ENCODE assay signal across 23 cellular contexts in the genomic region with DNA sequence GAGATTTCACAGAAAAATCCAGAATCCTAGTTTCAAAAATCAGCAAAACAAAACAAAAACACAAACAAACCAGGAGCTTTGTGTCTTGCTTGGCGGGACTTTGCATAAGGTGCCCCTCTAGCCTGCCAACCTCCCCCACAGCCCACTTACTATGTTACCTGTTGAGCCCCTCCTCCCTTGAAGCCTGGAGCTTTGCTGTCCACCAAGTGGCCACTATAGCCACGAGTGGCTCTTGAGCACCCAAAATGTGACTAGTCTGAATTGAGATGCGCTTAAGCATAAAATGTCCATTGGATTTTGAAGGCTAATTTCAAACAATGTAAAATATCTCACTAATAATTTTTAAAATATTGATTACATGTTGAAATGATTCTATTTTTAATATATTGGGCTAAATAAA. TPM values are rescaled to one million over a fixed set of nuclear protein-coding genes. Genes with fewer than 3 reads are reported as not detected.
"Had no signal": no experiment of that assay in that cellular context is flagged by ENCODE, and none has a peak within 500 bp of the region (broad histone marks: within the 10 kb centered on the region; RNA-seq: fewer than 3 reads in every experiment).

No MANE protein-coding gene starts in this region.

- H3K4me3 ChIP-seq: MG63 had no signal

- H3K27me3 ChIP-seq: MG63 had no signal

- H3K4me3 Mint-ChIP-seq: T-cell had no signal

- H3K36me3 Mint-ChIP-seq: T-cell had no signal

- H3K36me3 ChIP-seq: MG63 had no signal

- H3K27me3 Mint-ChIP-seq: T-cell had no signal

- ATAC-seq: HepG2, T-cell had no signal

- DNase-seq: IMR-90, Karpas-422, KG1, MG63, NCI-H1092 treated with DMSO at 0.1 percent for 48 hours, NCI-H1436, NCI-H187, NCI-H2029, NCI-H2081 treated with DMSO at 0.1 percent for 48 hours, NCI-H2171, NCI-H226, NCI-H446, NCI-H510A, NCI-H524 treated with DMSO at 0.1 percent for 48 hours, NCI-H69, NCI-H82, RPMI8226, SHP77, SK-N-SH, SW 1271, T-cell had no signal

- H3K9me3 Mint-ChIP-seq: T-cell had no signal

- H3K9me3 ChIP-seq: MG63, SK-N-SH had no signal

- H3K27ac Mint-ChIP-seq: T-cell had no signal

RNA-seq across cellular contexts. Expression of gene TFAP2E, which starts 12.2 kb away (rescaled TPM):
- total RNA-seq: HT1080 had no signal
